1 cellular context compared by ENCODE assay signal in the genomic region with DNA sequence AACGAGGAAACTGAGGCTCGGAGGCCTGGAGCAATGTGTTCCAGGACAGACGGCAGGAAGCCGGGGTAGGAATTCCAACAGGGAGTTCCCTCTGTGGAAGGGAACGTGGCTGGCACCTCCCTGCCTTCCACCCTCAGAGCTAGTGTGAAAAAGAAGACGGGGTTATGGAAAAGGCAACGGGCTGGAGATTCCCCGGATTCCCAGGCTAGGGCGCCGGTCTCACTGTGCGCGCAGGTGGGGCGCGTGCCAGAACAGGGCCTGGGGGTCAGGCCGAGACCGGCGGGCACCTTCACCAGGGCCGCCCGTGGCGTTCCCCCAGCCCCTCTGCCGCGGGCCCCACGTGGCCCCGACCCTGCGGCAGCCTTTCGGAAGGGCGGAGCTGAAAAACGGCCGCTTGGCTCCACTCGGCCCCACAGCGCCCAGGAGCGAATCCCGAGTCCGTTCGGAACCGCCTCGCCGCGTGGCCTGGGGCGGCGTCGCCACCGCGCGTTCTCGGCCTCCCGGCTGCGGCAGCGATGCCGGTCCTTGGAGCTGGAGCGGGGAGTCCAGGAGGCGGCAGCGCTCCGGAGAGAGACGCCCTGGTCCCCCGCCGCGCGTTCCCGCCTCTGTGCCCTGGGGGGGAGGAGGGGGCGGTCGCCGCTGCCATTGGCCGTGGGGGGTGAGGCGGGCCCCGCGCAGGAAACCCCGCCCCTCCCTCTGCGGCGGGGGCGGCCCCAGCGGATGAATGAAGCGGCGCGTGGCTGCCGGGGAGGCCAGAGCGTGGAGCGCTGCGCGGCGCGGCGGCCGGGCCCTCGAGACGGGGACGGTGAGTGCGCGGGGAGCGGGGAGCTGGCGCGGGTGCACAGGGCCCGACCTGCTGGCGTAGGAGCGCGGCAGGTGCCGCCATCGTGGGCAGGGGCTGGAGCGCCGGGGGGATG.
A peak's percentile ranks its signal among the peaks of the same experiment; 100 is the strongest.
TF ChIP-seq lines count a peak whose summit lies in the region.

A gene with protein sequence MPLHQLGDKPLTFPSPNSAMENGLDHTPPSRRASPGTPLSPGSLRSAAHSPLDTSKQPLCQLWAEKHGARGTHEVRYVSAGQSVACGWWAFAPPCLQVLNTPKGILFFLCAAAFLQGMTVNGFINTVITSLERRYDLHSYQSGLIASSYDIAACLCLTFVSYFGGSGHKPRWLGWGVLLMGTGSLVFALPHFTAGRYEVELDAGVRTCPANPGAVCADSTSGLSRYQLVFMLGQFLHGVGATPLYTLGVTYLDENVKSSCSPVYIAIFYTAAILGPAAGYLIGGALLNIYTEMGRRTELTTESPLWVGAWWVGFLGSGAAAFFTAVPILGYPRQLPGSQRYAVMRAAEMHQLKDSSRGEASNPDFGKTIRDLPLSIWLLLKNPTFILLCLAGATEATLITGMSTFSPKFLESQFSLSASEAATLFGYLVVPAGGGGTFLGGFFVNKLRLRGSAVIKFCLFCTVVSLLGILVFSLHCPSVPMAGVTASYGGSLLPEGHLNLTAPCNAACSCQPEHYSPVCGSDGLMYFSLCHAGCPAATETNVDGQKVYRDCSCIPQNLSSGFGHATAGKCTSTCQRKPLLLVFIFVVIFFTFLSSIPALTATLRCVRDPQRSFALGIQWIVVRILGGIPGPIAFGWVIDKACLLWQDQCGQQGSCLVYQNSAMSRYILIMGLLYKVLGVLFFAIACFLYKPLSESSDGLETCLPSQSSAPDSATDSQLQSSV (plus strand): TSS at position 755 of the 917 bp plus-strand sequence. CDS start 13,952 bp downstream, outside the sequence.

TF ChIP-seq in HepG2, 621 proteins besides CTCF, POLR2A, EP300 and RAD21 (continued from another document and continues in another):
- TF ChIP-seq GLI4 (CRISPR knock-in tag; IDR thresholded peaks at IDR 0.05; ENCODE audit: borderline replicate concordance) (peak; percentile 89), ATAD3A (CRISPR knock-in tag; IDR thresholded peaks at IDR 0.05) (0 out of 2 replicates have a peak, but pooled peaks have one; percentile 8), SP5 (CRISPR knock-in tag; IDR thresholded peaks at IDR 0.05; ENCODE audit: borderline replicate concordance, low read depth) (peak; percentile 72), PHB2 (IDR thresholded peaks at IDR 0.05; ENCODE audit: partially characterized antibody) (no peak), GTF2F1 (IDR thresholded peaks at IDR 0.05; ENCODE audit: low read length) (no peak), KLF6 (CRISPR knock-in tag; IDR thresholded peaks at IDR 0.05) (peak; percentile 67), SUZ12 (IDR thresholded peaks at IDR 0.05; ENCODE audit: low read depth, low read length) (no peak), WIZ (CRISPR knock-in tag; IDR thresholded peaks at IDR 0.05) (no peak), ZEB1 (IDR thresholded peaks at IDR 0.05; ENCODE audit: insufficient replicate concordance, low read depth) (no peak), TMF1 (CRISPR knock-in tag; IDR thresholded peaks at IDR 0.05; ENCODE audit: low read depth) (no peak), HNRNPUL1 (IDR thresholded peaks at IDR 0.05; ENCODE audit: low read depth, low read length) (no peak), CSRNP2 (CRISPR knock-in tag; conservative IDR thresholded peaks at IDR 0.05; ENCODE audit: low read depth) (no peak), FOXO4 (CRISPR knock-in tag; conservative IDR thresholded peaks at IDR 0.05) (peak; percentile 95; the same call in 1 of the 2 replicates), GABPB1 (CRISPR knock-in tag; IDR thresholded peaks at IDR 0.05) (peak; percentile 86), MTA1 (CRISPR knock-in tag; IDR thresholded peaks at IDR 0.05; ENCODE audit: borderline replicate concordance) (peak; percentile 92; the same call in 1 of the 2 replicates), NCOA5 (CRISPR knock-in tag; IDR thresholded peaks at IDR 0.05) (no peak), PCBP1 (IDR thresholded peaks at IDR 0.05; ENCODE audit: borderline replicate concordance, low read depth, low read length) (no peak), SAFB2 (CRISPR knock-in tag; IDR thresholded peaks at IDR 0.05; ENCODE audit: borderline replicate concordance, low read depth) (peak; percentile 99; the same call in 1 of the 2 replicates), RORA (CRISPR knock-in tag; IDR thresholded peaks at IDR 0.05) (no peak), ZNF280D (CRISPR knock-in tag; IDR thresholded peaks at IDR 0.05) (no peak), U2AF1 (optimal IDR thresholded peaks at IDR 0.05; ENCODE audit: low read depth, low read length) (no peak), HDAC1 (CRISPR knock-in tag; IDR thresholded peaks at IDR 0.05) (0 out of 2 replicates have a peak, but pooled peaks have one; percentile 73), FOXJ3 (CRISPR knock-in tag; IDR thresholded peaks at IDR 0.05; ENCODE audit: borderline replicate concordance) (peak; percentile 20; the same call in 1 of the 2 replicates), PTBP1 (IDR thresholded peaks at IDR 0.05; ENCODE audit: low read depth, low read length, poor library complexity, severe bottlenecking) (peak; percentile 25), SCMH1 (CRISPR knock-in tag; IDR thresholded peaks at IDR 0.05; ENCODE audit: borderline replicate concordance) (no peak), LCORL (IDR thresholded peaks at IDR 0.05) (no peak), LCORL (CRISPR knock-in tag; IDR thresholded peaks at IDR 0.05) (peak; percentile 66), GPN1 (CRISPR knock-in tag; IDR thresholded peaks at IDR 0.05; ENCODE audit: borderline replicate concordance) (no peak; the same call in 1 of the 2 replicates), ZSCAN25 (CRISPR knock-in tag; IDR thresholded peaks at IDR 0.05) (no peak; the same call in none of the 2 replicates), KLF12 (CRISPR knock-in tag; IDR thresholded peaks at IDR 0.05; ENCODE audit: borderline replicate concordance) (peak; percentile 54; the same call in 1 of the 2 replicates), ZIK1 (CRISPR knock-in tag; IDR thresholded peaks at IDR 0.05; ENCODE audit: borderline replicate concordance, low read depth) (peak; percentile 78; the same call in 1 of the 2 replicates), ZNF652 (CRISPR knock-in tag; IDR thresholded peaks at IDR 0.05; ENCODE audit: borderline replicate concordance, low read depth) (no peak), KLF9 (CRISPR knock-in tag; IDR thresholded peaks at IDR 0.05; ENCODE audit: low read depth) (no peak), ZMYM3 (CRISPR knock-in tag; IDR thresholded peaks at IDR 0.05) (0 out of 2 replicates have a peak, but pooled peaks have one; percentile 3), GMEB1 (CRISPR knock-in tag; IDR thresholded peaks at IDR 0.05; ENCODE audit: borderline replicate concordance) (peak; percentile 66), SMAD1 (CRISPR knock-in tag; IDR thresholded peaks at IDR 0.05; ENCODE audit: borderline replicate concordance, low read depth) (peak; percentile 95), BRCA1 (CRISPR knock-in tag; IDR thresholded peaks at IDR 0.05) (peak; percentile 89), ZNF569 (CRISPR knock-in tag; IDR thresholded peaks at IDR 0.05; ENCODE audit: borderline replicate concordance) (peak; percentile 64; the same call in 1 of the 2 replicates), ZNF317 (CRISPR knock-in tag; IDR thresholded peaks at IDR 0.05) (no peak), MYC (CRISPR knock-in tag; IDR thresholded peaks at IDR 0.05; ENCODE audit: borderline replicate concordance) (peak; percentile 93), RBM22 (optimal IDR thresholded peaks at IDR 0.05; ENCODE audit: low read length) (no peak), ZNF260 (CRISPR knock-in tag; IDR thresholded peaks at IDR 0.05; ENCODE audit: borderline replicate concordance, low read depth) (no peak), AGO1 (IDR thresholded peaks at IDR 0.05; ENCODE audit: low read depth, low read length, poor library complexity, severe bottlenecking) (peak; percentile 75), MAFG (CRISPR knock-in tag; IDR thresholded peaks at IDR 0.05) (no peak), ZBTB4 (CRISPR knock-in tag; IDR thresholded peaks at IDR 0.05; ENCODE audit: borderline replicate concordance) (peak; percentile 69), GATA4 (IDR thresholded peaks at IDR 0.05; ENCODE audit: borderline replicate concordance, low read depth) (peak; percentile 69)
- TF ChIP-seq, protein P1, sequence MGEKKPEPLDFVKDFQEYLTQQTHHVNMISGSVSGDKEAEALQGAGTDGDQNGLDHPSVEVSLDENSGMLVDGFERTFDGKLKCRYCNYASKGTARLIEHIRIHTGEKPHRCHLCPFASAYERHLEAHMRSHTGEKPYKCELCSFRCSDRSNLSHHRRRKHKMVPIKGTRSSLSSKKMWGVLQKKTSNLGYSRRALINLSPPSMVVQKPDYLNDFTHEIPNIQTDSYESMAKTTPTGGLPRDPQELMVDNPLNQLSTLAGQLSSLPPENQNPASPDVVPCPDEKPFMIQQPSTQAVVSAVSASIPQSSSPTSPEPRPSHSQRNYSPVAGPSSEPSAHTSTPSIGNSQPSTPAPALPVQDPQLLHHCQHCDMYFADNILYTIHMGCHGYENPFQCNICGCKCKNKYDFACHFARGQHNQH (CRISPR knock-in tag; IDR thresholded peaks at IDR 0.05), result peak; percentile 81; the same call in 1 of the 2 replicates
- TF ChIP-seq, protein P2, sequence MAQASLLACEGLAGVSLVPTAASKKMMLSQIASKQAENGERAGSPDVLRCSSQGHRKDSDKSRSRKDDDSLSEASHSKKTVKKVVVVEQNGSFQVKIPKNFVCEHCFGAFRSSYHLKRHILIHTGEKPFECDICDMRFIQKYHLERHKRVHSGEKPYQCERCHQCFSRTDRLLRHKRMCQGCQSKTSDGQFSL (CRISPR knock-in tag; IDR thresholded peaks at IDR 0.05), result 0 out of 2 replicates have a peak, but pooled peaks have one; percentile 72
